ENCODE assay signal across 8 cellular contexts in the genomic region with DNA sequence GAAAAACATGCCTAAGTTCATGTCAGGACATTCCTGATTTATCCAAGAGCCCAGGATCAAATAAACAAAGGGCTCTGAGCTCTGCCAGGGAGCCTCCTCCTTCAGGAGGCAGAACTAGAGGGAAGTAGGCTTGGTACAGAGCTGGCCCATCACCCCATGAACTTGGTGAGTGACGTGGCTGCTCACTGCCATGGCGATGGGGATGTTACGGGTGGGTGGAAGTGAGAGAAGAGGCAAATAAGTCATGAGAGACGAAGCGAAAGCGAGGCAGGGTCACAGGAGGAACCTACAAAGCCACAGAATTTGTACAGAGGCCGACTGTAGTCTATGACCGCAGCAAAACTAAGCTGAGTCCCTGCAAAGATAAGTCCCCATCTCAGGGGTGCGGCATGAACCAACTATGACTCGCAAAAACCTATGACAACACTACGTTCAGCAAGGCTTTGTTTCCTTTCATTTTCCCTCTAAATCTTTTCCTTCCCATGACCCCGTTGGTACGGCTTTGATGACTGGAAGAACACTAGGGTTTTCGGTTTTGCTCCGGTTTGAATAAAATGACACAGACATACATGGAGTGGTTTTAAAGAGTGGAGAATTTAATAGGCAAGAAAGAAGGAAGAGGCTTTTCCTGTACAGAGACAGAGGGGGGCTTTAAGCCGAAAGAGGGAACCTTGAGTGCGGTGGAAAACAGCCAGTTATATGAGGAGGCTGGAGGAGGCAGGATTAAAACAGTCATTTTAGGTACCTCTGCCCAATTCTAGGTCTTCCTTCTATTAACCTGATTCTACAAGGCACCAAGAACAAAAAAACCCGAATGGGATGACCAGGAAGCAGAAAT.
DNase-seq lines count a peak whose midpoint lies in the region; ATAC-seq, FAIRE-seq and TF ChIP-seq lines count a peak whose summit lies in the region.

No MANE protein-coding gene starts in this region.

- no peak overlapping the region for H3K27ac ChIP-seq in mesenchymal stem cell (ENCODE audit: low read length, poor library complexity, severe bottlenecking)

- H4K8ac ChIP-seq in mesenchymal stem cell (ENCODE audit: low read length) = peak overlapping the region; percentile 70

- H3K23ac ChIP-seq in mesenchymal stem cell (ENCODE audit: low read length in 2 of 2) = no peak overlapping the region

- no peak for FAIRE-seq in bronchial epithelial cell (lab: Jason Lieb, UNC)

- H2BK15ac ChIP-seq in mesenchymal stem cell (ENCODE audit: low read depth, poor library complexity, severe bottlenecking) = no peak overlapping the region

- H2BK12ac ChIP-seq in mesenchymal stem cell (ENCODE audit: low read length in 2 of 2) = peak overlapping the region in 1 of 2 experiments; percentile 64

- H2AFZ ChIP-seq in mesenchymal stem cell (ENCODE audit: low read depth, low read length) = no peak overlapping the region

- no peak overlapping the region for H3K14ac ChIP-seq in mesenchymal stem cell (ENCODE audit: low read length in 2 of 2)

- no peak overlapping the region for H2AK5ac ChIP-seq in mesenchymal stem cell (ENCODE audit: low read length, severe bottlenecking)

- peaks cover 2% of the 10 kb centered on the region for H3K36me3 ChIP-seq in bronchial epithelial cell (ENCODE audit: control insufficient read depth, insufficient read depth, low read length)
- H3K36me3 ChIP-seq in mesenchymal stem cell (ENCODE audit: control insufficient read depth in 1 of 2, insufficient read depth in 2 of 2, low read depth in 1 of 2, low read length in 2 of 2) = peaks cover 3 to 4% of the 10 kb centered on the region in 2 experiments

- WGBS in mesenchymal stem cell = 87% methylated on average over 17 of the region's 18 CpGs

- H2BK120ac ChIP-seq in mesenchymal stem cell (ENCODE audit: low read depth, low read length) = peak overlapping the region; percentile 40

- H3K4me2 ChIP-seq in mesenchymal stem cell (ENCODE audit: low read length, poor library complexity, severe bottlenecking) = no peak overlapping the region

- peak overlapping the region; percentile 55 for H3K9ac ChIP-seq in mesenchymal stem cell (ENCODE audit: low read length)

- ATAC-seq in GM19023 (IDR thresholded peaks at IDR 0.05; ENCODE audit: unreplicated experiment) (peak; percentile 62), HG03159 (IDR thresholded peaks at IDR 0.05; ENCODE audit: unreplicated experiment) (peak; percentile 71)

- H3K4me1 ChIP-seq in mesenchymal stem cell (ENCODE audit: control insufficient read depth, insufficient read depth, low read depth, low read length) = peaks cover 12% of the 10 kb centered on the region

- H4K91ac ChIP-seq in mesenchymal stem cell (ENCODE audit: low read length) = peak overlapping the region; percentile 9

- H3K79me1 ChIP-seq in mesenchymal stem cell (replicated peaks; ENCODE audit: low read length, poor library complexity, severe bottlenecking) = peaks cover 10% of the 10 kb centered on the region

- TF ChIP-seq CTCF in bronchial epithelial cell (IDR thresholded peaks at IDR 0.05; ENCODE audit: insufficient read depth, low read length, severe bottlenecking) = no peak

- peak overlapping the region; percentile 7 to 17 for H3K4ac ChIP-seq in mesenchymal stem cell (ENCODE audit: low read depth in 1 of 2, low read length in 2 of 2)

- H3K18ac ChIP-seq in mesenchymal stem cell (ENCODE audit: low read depth in 1 of 2, low read length in 2 of 2) = peak overlapping the region in 1 of 2 experiments; percentile 2

- DNase-seq in UCSD-AML1 (lab: John Stamatoyannopoulos, UW; ENCODE audit: unreplicated experiment) (peak; percentile 74), bronchial epithelial cell (ENCODE audit: low read depth) (peak; percentile 58), mesenchymal stem cell (peak; percentile 88), NCI-H146 (lab: John Stamatoyannopoulos, UW) (no peak), NCI-H2081 (lab: John Stamatoyannopoulos, UW) (no peak)
- DNase-seq in stimulated activated CD8-positive, alpha-beta memory T cell treated with anti-CD3 and anti-CD28 coated beads, Interleukin-4, amount 100 ng/mL, for 48 hours = peak; percentile 86

- H3K4me3 ChIP-seq in bronchial epithelial cell (ENCODE audit: low read depth, low read length) (no peak overlapping the region), mesenchymal stem cell (ENCODE audit: insufficient read depth in 1 of 2, low read depth in 1 of 2, low read length in 2 of 2) (peak overlapping the region in 1 of 2 experiments; percentile 27)

- H3K27me3 ChIP-seq in bronchial epithelial cell (ENCODE audit: control insufficient read depth, insufficient read depth, low read length) (no peaks in the 10 kb centered on the region), mesenchymal stem cell (ENCODE audit: control insufficient read depth in 1 of 2, insufficient read depth in 1 of 2, low read length in 2 of 2) (no peaks in the 10 kb centered on the region)

- H2BK5ac ChIP-seq in mesenchymal stem cell (ENCODE audit: low read depth, low read length, poor library complexity, severe bottlenecking) = no peak overlapping the region

- no peaks in the 10 kb centered on the region for H3K9me3 ChIP-seq in mesenchymal stem cell (ENCODE audit: control insufficient read depth, low read length)

Comparison
In these comparisons a context has a peak if more than half of its experiments do, and no peak if none do; other contexts are left out.
1. DNase-seq: peak in UCSD-AML1 (single experiment), bronchial epithelial cell (single experiment), mesenchymal stem cell (single experiment) and stimulated activated CD8-positive, alpha-beta memory T cell treated with anti-CD3 and anti-CD28 coated beads, Interleukin-4, amount 100 ng/mL, for 48 hours (single experiment); none in NCI-H146 (single experiment) and NCI-H2081 (0 of 2).